Comparison of ENCODE assay signal across 17 cellular contexts in the genomic region with DNA sequence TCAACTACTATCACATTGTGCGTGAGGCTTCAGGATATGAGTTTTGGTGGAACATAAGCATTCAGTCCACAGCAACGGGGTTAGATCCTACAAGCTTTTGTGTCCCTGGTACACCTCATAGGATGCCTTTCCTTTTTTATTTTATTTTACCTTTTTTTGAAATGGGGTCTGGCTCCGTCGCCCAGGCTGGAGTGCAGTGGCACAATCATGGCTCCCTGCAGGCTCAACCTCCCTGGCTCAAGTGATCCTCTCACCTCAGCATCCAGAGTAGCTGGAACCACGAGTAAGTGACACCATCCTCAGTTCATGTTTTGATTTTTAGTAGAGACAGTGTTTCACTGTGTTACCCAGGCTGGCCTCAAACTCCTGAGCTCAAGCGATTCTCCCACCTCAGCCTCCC.
"Had no signal": no experiment of that assay in that cellular context is flagged by ENCODE, and none has a peak within 500 bp of the region (broad histone marks: within the 10 kb centered on the region; RNA-seq: fewer than 3 reads in every experiment).

No MANE protein-coding gene starts in this region.

- H3K36me3 Mint-ChIP-seq: activated naive CD8-positive, alpha-beta T cell treated with anti-CD3 and anti-CD28 coated beads, Interleukin-2, amount 10 ng/mL, durations not matched to agents 7 days and 5 days; natural killer cell treated with Interleukin-12 subunit alpha and Interleukin-12 subunit beta and Interleukin-15 and Interleukin-18, amount 100 ng/mL, for 72 hours had no signal

- DNase-seq: activated CD4-positive, alpha-beta T cell treated with anti-CD3 and anti-CD28 coated beads, Interleukin-2, amount 10 ng/mL, durations not matched to agents 7 days and 5 days; activated CD4-positive, CD25-positive, alpha-beta regulatory T cell; activated naive CD8-positive, alpha-beta T cell treated with anti-CD3 and anti-CD28 coated beads, Interleukin-2, amount 10 ng/mL, durations not matched to agents 7 days and 5 days; anterior cingulate cortex; cerebellar nuclear complex; erythroblast; hypothalamus; kidney; left ventricle myocardium inferior; nucleus accumbens; small intestine; stimulated activated naive CD8-positive, alpha-beta T cell treated with anti-CD3 and anti-CD28 coated beads, Interleukin-15, amount 100 ng/mL, for 72 hours; upper lobe of left lung had no signal

- H3K9me3 ChIP-seq: breast epithelium, left ventricle myocardium inferior, right atrium auricular region, upper lobe of left lung had no signal

- H3K27ac ChIP-seq: left ventricle myocardium inferior, right atrium auricular region, upper lobe of left lung had no signal

- H3K9me3 Mint-ChIP-seq: activated CD4-positive, alpha-beta T cell treated with anti-CD3 and anti-CD28 coated beads, Interleukin-2, amount 10 ng/mL, durations not matched to agents 7 days and 5 days; activated naive CD8-positive, alpha-beta T cell treated with anti-CD3 and anti-CD28 coated beads, Interleukin-2, amount 10 ng/mL, durations not matched to agents 7 days and 5 days; natural killer cell treated with Interleukin-12 subunit alpha and Interleukin-12 subunit beta and Interleukin-15 and Interleukin-18, amount 100 ng/mL, for 72 hours; stimulated activated naive CD8-positive, alpha-beta T cell treated with anti-CD3 and anti-CD28 coated beads, Interleukin-15, amount 100 ng/mL, for 72 hours had no signal

- ATAC-seq: stimulated activated naive CD8-positive, alpha-beta T cell treated with anti-CD3 and anti-CD28 coated beads, Interleukin-15, amount 100 ng/mL, for 72 hours had no signal

- H3K4me3 Mint-ChIP-seq: activated CD4-positive, alpha-beta T cell treated with anti-CD3 and anti-CD28 coated beads, Interleukin-2, amount 10 ng/mL, durations not matched to agents 7 days and 5 days; activated naive CD8-positive, alpha-beta T cell treated with anti-CD3 and anti-CD28 coated beads, Interleukin-2, amount 10 ng/mL, durations not matched to agents 7 days and 5 days; natural killer cell treated with Interleukin-12 subunit alpha and Interleukin-12 subunit beta and Interleukin-15 and Interleukin-18, amount 100 ng/mL, for 72 hours; stimulated activated naive CD8-positive, alpha-beta T cell treated with anti-CD3 and anti-CD28 coated beads, Interleukin-15, amount 100 ng/mL, for 72 hours had no signal

- H3K4me3 ChIP-seq: breast epithelium, left ventricle myocardium inferior, right atrium auricular region, upper lobe of left lung had no signal

- H3K36me3 ChIP-seq: breast epithelium, left ventricle myocardium inferior, right atrium auricular region, upper lobe of left lung had no signal

- H3K4me1 Mint-ChIP-seq: activated CD4-positive, alpha-beta T cell treated with anti-CD3 and anti-CD28 coated beads, Interleukin-2, amount 10 ng/mL, durations not matched to agents 7 days and 5 days; activated naive CD8-positive, alpha-beta T cell treated with anti-CD3 and anti-CD28 coated beads, Interleukin-2, amount 10 ng/mL, durations not matched to agents 7 days and 5 days had no signal

- H3K27me3 ChIP-seq: breast epithelium, right atrium auricular region, upper lobe of left lung had no signal

- H3K27ac Mint-ChIP-seq: activated CD4-positive, alpha-beta T cell treated with anti-CD3 and anti-CD28 coated beads, Interleukin-2, amount 10 ng/mL, durations not matched to agents 7 days and 5 days; activated naive CD8-positive, alpha-beta T cell treated with anti-CD3 and anti-CD28 coated beads, Interleukin-2, amount 10 ng/mL, durations not matched to agents 7 days and 5 days; natural killer cell treated with Interleukin-12 subunit alpha and Interleukin-12 subunit beta and Interleukin-15 and Interleukin-18, amount 100 ng/mL, for 72 hours; progenitor cell of endocrine pancreas had no signal

- H3K4me1 ChIP-seq: breast epithelium, right atrium auricular region, upper lobe of left lung had no signal
